11 cellular contexts compared by ENCODE assay signal in the genomic region with DNA sequence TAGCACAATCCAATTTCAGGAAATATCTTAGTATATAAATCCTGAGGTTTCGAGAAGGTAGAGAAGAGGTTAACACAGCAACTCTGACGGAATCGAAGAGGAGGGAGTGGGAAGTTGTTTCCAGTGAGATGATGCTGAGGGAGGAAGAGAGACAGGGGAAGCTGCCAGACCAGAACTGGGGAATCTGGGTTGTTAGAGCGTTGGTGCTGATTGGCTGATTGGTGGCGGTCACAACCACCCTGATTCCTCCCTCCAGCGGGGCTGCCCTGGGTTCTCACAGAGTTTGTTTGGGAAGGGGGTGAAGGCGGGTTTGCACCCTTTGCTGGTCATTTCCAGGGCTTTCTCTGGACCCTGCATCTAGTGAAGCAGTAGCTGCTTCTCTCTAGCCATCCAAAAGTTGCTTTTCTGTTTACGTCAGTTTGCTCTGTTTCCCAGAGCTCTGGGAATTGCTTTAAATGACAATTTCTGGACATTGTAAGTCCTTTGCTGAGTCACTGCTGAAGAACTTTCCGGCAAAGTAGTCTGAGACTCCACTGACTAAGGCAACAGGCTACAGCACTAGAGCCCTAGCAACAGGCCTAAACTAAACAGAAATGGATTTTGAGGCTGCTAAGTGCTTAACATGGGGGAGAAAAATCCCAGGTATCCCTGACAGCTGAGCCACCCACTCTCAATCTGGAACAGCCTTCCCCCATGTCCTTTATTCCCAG.
DNase-seq lines count a peak whose midpoint lies in the region; ATAC-seq and TF ChIP-seq lines count a peak whose summit lies in the region.
"Had no signal": no experiment of that assay in that cellular context is flagged by ENCODE, and none has a peak within 500 bp of the region (broad histone marks: within the 10 kb centered on the region; RNA-seq: fewer than 3 reads in every experiment).

No MANE protein-coding gene starts in this region.

- in situ Hi-C loops in astrocyte of the spinal cord (cut with HindIII; ENCODE audit: low sequenced_read_pairs): no loop called here

- CTCF ChIA-PET in BJ (lab: Yijun Ruan, JAX): interaction anchor here (0.9 to 1.4 kb wide), 3 partner anchors 21 to 200 kb away, joined by 4 to 5 read pairs (median 5); no protein-coding TSS in a partner anchor

- no peak overlapping the region for H3K27ac Mint-ChIP-seq in activated T-helper 1 cell treated with anti-CD3 and anti-CD28 coated beads, Interleukin-12 subunit alpha, Interleukin-12 subunit beta, Interleukin-2, Interleukin-4 antibody, amounts not matched to agents 30 ng/mL and 10 ng/mL and 1 ng/mL, durations not matched to agents 14 hours and 24 hours and 36 hours

- H3K4me3 ChIP-seq in BJ (ENCODE audit: low read depth, low read length) (no peak overlapping the region), astrocyte of the spinal cord (ENCODE audit: low read depth, low read length) (no peak overlapping the region), rectal smooth muscle tissue (ENCODE audit: low read length) (no peak overlapping the region), tibial nerve (no peak overlapping the region)

- TF ChIP-seq CTCF in BJ (IDR thresholded peaks at IDR 0.05; ENCODE audit: insufficient read depth, low read depth, low read length) (no peak), astrocyte of the spinal cord (IDR thresholded peaks at IDR 0.05; ENCODE audit: low read depth, low read length) (no peak), tibial nerve (IDR thresholded peaks at IDR 0.05) (no peak)

- H3K36me3 ChIP-seq in BJ (ENCODE audit: control insufficient read depth, insufficient read depth, low read length) (no peaks in the 10 kb centered on the region), rectal smooth muscle tissue (ENCODE audit: control insufficient read depth, insufficient read depth, low read length) (no peaks in the 10 kb centered on the region), tibial nerve (no peaks in the 10 kb centered on the region)

- DNase-seq in BJ (ENCODE audit: low read depth) (peak; percentile 88), astrocyte of the spinal cord (ENCODE audit: low read depth, low spot score) (peak; percentile 79), left cardiac atrium (peak; percentile 51), tibial nerve (ENCODE audit: low spot score in 2 of 2) (no peak), NCI-H526 treated with DMSO at 0.1 percent for 48 hours (lab: John Stamatoyannopoulos, UW) (no peak)
- DNase-seq in activated CD4-positive, CD25-positive, alpha-beta regulatory T cell treated with anti-CD3 and anti-CD28 coated beads, Interleukin-2, amount 50 U/mL, for 72 hours: no peak
- no peak for DNase-seq in activated T-helper 1 cell treated with anti-CD3 and anti-CD28 coated beads, Interleukin-12 subunit alpha, Interleukin-12 subunit beta, Interleukin-2, Interleukin-4 antibody, amounts not matched to agents 30 ng/mL and 10 ng/mL and 1 ng/mL, durations not matched to agents 14 hours and 24 hours and 36 hours (ENCODE audit: low spot score)
- DNase-seq: COR-L47, NCI-H1436 treated with DMSO at 0.1 percent for 48 hours, SHP77 had no signal

- intact Hi-C loops in left cardiac atrium (cut with DNase I): no loop called here
- intact Hi-C loops in activated T-helper 1 cell treated with anti-CD3 and anti-CD28 coated beads, Interleukin-12 subunit alpha, Interleukin-12 subunit beta, Interleukin-2, Interleukin-4 antibody, amounts not matched to agents 30 ng/mL and 10 ng/mL and 1 ng/mL, durations not matched to agents 14 hours and 24 hours and 36 hours (cut with micrococcal nuclease): loop anchor here (5.0 kb wide), 1 partner anchor 36 kb away; no protein-coding TSS in a partner anchor

- peaks cover 7% of the 10 kb centered on the region for H3K4me1 Mint-ChIP-seq in activated T-helper 1 cell treated with anti-CD3 and anti-CD28 coated beads, Interleukin-12 subunit alpha, Interleukin-12 subunit beta, Interleukin-2, Interleukin-4 antibody, amounts not matched to agents 30 ng/mL and 10 ng/mL and 1 ng/mL, durations not matched to agents 14 hours and 24 hours and 36 hours (ENCODE audit: low read depth)

- POLR2A ChIA-PET in BJ (lab: Charles Lee): interaction anchor here (1.3 kb wide), 1 partner anchor 10 kb away, joined by 4 read pairs; no protein-coding TSS in a partner anchor

- no peaks in the 10 kb centered on the region for H3K36me3 Mint-ChIP-seq in activated T-helper 1 cell treated with anti-CD3 and anti-CD28 coated beads, Interleukin-12 subunit alpha, Interleukin-12 subunit beta, Interleukin-2, Interleukin-4 antibody, amounts not matched to agents 30 ng/mL and 10 ng/mL and 1 ng/mL, durations not matched to agents 14 hours and 24 hours and 36 hours (ENCODE audit: low read depth)

- no peak for TF ChIP-seq POLR2A in tibial nerve (IDR thresholded peaks at IDR 0.05)

- no peaks in the 10 kb centered on the region for H3K9me3 Mint-ChIP-seq in activated T-helper 1 cell treated with anti-CD3 and anti-CD28 coated beads, Interleukin-12 subunit alpha, Interleukin-12 subunit beta, Interleukin-2, Interleukin-4 antibody, amounts not matched to agents 30 ng/mL and 10 ng/mL and 1 ng/mL, durations not matched to agents 14 hours and 24 hours and 36 hours

- no peaks in the 10 kb centered on the region for H3K9me3 ChIP-seq in tibial nerve

- 35% methylated on average over 9 of the region's 9 CpGs for WGBS in tibial nerve, 2 donors

- H3K27ac ChIP-seq in rectal smooth muscle tissue (ENCODE audit: low read depth, low read length) (peak overlapping the region; percentile 89), tibial nerve (peak overlapping the region in 2 of 4 donors; percentile 19 to 65)

- ATAC-seq in left cardiac atrium: peak; percentile 82 to 88

- H3K4me1 ChIP-seq in rectal smooth muscle tissue (ENCODE audit: control insufficient read depth, insufficient read depth, low read length): peaks cover 39% of the 10 kb centered on the region
- H3K4me1 ChIP-seq in tibial nerve: peaks cover 0 to 5% (median 0%) of the 10 kb centered on the region in 4 donors

- H3K4me3 Mint-ChIP-seq in activated T-helper 1 cell treated with anti-CD3 and anti-CD28 coated beads, Interleukin-12 subunit alpha, Interleukin-12 subunit beta, Interleukin-2, Interleukin-4 antibody, amounts not matched to agents 30 ng/mL and 10 ng/mL and 1 ng/mL, durations not matched to agents 14 hours and 24 hours and 36 hours: no peak overlapping the region

- H3K9ac ChIP-seq in rectal smooth muscle tissue (ENCODE audit: low read length): no peak overlapping the region

- peaks cover 27% of the 10 kb centered on the region for H3K27me3 Mint-ChIP-seq in activated T-helper 1 cell treated with anti-CD3 and anti-CD28 coated beads, Interleukin-12 subunit alpha, Interleukin-12 subunit beta, Interleukin-2, Interleukin-4 antibody, amounts not matched to agents 30 ng/mL and 10 ng/mL and 1 ng/mL, durations not matched to agents 14 hours and 24 hours and 36 hours (ENCODE audit: insufficient read depth)

- H3K27me3 ChIP-seq in BJ (ENCODE audit: control insufficient read depth, insufficient read depth, low read length): no peaks in the 10 kb centered on the region; the same call in 1 of the 2 replicates
- no peaks in the 10 kb centered on the region for H3K27me3 ChIP-seq in rectal smooth muscle tissue (ENCODE audit: control insufficient read depth, insufficient read depth, low read length)
- no peaks in the 10 kb centered on the region for H3K27me3 ChIP-seq in tibial nerve

- no peak for TF ChIP-seq EP300 in tibial nerve (IDR thresholded peaks at IDR 0.05)

Comparison
In these comparisons a context has a peak if more than half of its experiments do, and no peak if none do; other contexts are left out.
1. DNase-seq: peak in BJ (single experiment), astrocyte of the spinal cord (single experiment) and left cardiac atrium (single experiment); none in tibial nerve (0 of 2), activated CD4-positive, CD25-positive, alpha-beta regulatory T cell treated with anti-CD3 and anti-CD28 coated beads, Interleukin-2, amount 50 U/mL, for 72 hours (single experiment), NCI-H526 treated with DMSO at 0.1 percent for 48 hours (single experiment) and activated T-helper 1 cell treated with anti-CD3 and anti-CD28 coated beads, Interleukin-12 subunit alpha, Interleukin-12 subunit beta, Interleukin-2, Interleukin-4 antibody, amounts not matched to agents 30 ng/mL and 10 ng/mL and 1 ng/mL, durations not matched to agents 14 hours and 24 hours and 36 hours (single experiment).